In genomic region chr17:5249615-5250014, GRCh38 we compare ENCODE assay signal across 9 cellular contexts. TPM values are rescaled to one million over a fixed set of nuclear protein-coding genes. Genes with fewer than 3 reads are reported as not detected.
DNase-seq lines count a peak whose midpoint lies in the region; ATAC-seq and TF ChIP-seq lines count a peak whose summit lies in the region.
"Had no signal": no experiment of that assay in that cellular context is flagged by ENCODE, and none has a peak within 500 bp of the region (broad histone marks: within the 10 kb centered on the region; RNA-seq: fewer than 3 reads in every experiment).

No MANE protein-coding gene starts in this region.

- H4K20me1 ChIP-seq in MM.1S (ENCODE audit: insufficient read depth, low read length) = no peaks in the 10 kb centered on the region

- no peaks in the 10 kb centered on the region for H3K79me2 ChIP-seq in MM.1S (ENCODE audit: low read length)

- H3K9me2 ChIP-seq in MM.1S (replicated peaks; ENCODE audit: insufficient read depth, low read length) = no peaks in the 10 kb centered on the region

- intact Hi-C loops in Right ventricle myocardium superior (cut with DNase I) = no loop called here

- H3K4me3 ChIP-seq in MM.1S (ENCODE audit: low read length) = no peak overlapping the region
- no peak overlapping the region; the same call in 1 of the 2 replicates for H3K4me3 ChIP-seq in SK-N-MC

- no peaks in the 10 kb centered on the region for H3K36me3 ChIP-seq in MM.1S (replicated peaks; ENCODE audit: insufficient read depth, low read length)
- no peaks in the 10 kb centered on the region for H3K36me3 ChIP-seq in SK-N-MC (ENCODE audit: insufficient read depth, low read length)

- H3K4me1 ChIP-seq in MM.1S (ENCODE audit: low read length) = peaks cover 2% of the 10 kb centered on the region; the same call in 1 of the 2 replicates

- peak; percentile 72 to 82 for ATAC-seq in activated naive CD4-positive, alpha-beta T cell treated with anti-CD3 and anti-CD28 coated beads, Interleukin-2, amount 50 U/mL, for 72 hours
- peak; percentile 85 for ATAC-seq in Right ventricle myocardium superior (ENCODE audit: poor library complexity)
- no peak for ATAC-seq in GM21447 (IDR thresholded peaks at IDR 0.05; ENCODE audit: unreplicated experiment)
- ATAC-seq in HG02938 (IDR thresholded peaks at IDR 0.05; ENCODE audit: unreplicated experiment) = no peak

- peak overlapping the region in 1 of 2 donors; percentile 48 for H3K27ac Mint-ChIP-seq in activated naive CD4-positive, alpha-beta T cell treated with anti-CD3 and anti-CD28 coated beads, Interleukin-2, amount 50 U/mL, for 72 hours

- H2AFZ ChIP-seq in MM.1S (ENCODE audit: low read length) = no peak overlapping the region

- no peaks in the 10 kb centered on the region for H3F3A ChIP-seq in MM.1S (ENCODE audit: insufficient read depth, low read length)

- no peak overlapping the region for H3K4me2 ChIP-seq in MM.1S (ENCODE audit: low read depth, low read length)

- H3K36me3 Mint-ChIP-seq in activated naive CD4-positive, alpha-beta T cell treated with anti-CD3 and anti-CD28 coated beads, Interleukin-2, amount 50 U/mL, for 72 hours = no peaks in the 10 kb centered on the region

- H3K9me3 ChIP-seq in MM.1S (replicated peaks; ENCODE audit: insufficient read depth, low read length) (no peaks in the 10 kb centered on the region), SK-N-MC (ENCODE audit: low read depth, low read length) (no peaks in the 10 kb centered on the region)

- no peaks in the 10 kb centered on the region for H3K27me3 ChIP-seq in MM.1S (replicated peaks; ENCODE audit: insufficient read depth, low read length)

- no peaks in the 10 kb centered on the region for H3K9me3 Mint-ChIP-seq in activated naive CD4-positive, alpha-beta T cell treated with anti-CD3 and anti-CD28 coated beads, Interleukin-2, amount 50 U/mL, for 72 hours

- DNase-seq in ELR (ENCODE audit: low read depth) (peak; percentile 79), MM.1S (peak; percentile 79), SK-N-MC (ENCODE audit: low read depth, low spot score) (peak; percentile 24), Right ventricle myocardium superior (no peak), pulmonary artery endothelial cell (ENCODE audit: low read depth, low spot score) (peak; percentile 46)
- DNase-seq in activated naive CD4-positive, alpha-beta T cell treated with anti-CD3 and anti-CD28 coated beads, Interleukin-2, amount 50 U/mL, for 72 hours (ENCODE audit: low spot score in 2 of 2) = peak in 1 of 2 donors; percentile 68

- no peak overlapping the region for H3K9ac ChIP-seq in MM.1S (ENCODE audit: low read length)
- no peak overlapping the region for H3K9ac ChIP-seq in SK-N-MC (ENCODE audit: insufficient read length)

- H3K27ac ChIP-seq in MM.1S (ENCODE audit: low read length) (no peak overlapping the region), SK-N-MC (no peak overlapping the region)
- H3K27ac ChIP-seq: epithelial cell of prostate had no signal

- peak; percentile 63 for TF ChIP-seq CTCF in MM.1S (IDR thresholded peaks at IDR 0.05; ENCODE audit: low read length)

RNA-seq across cellular contexts. Expression of gene SCIMP, which starts 15.0 kb away (rescaled TPM):
- total RNA-seq in activated naive CD4-positive, alpha-beta T cell treated with anti-CD3 and anti-CD28 coated beads, Interleukin-2, amount 50 U/mL, for 72 hours = under 1 TPM in 1 of 2 donors, not detected in 1; 0.14 TPM
- 1.00 TPM for total RNA-seq in Right ventricle myocardium superior
- total RNA-seq in pulmonary artery endothelial cell = not detected in 2 replicates

RNA-seq across cellular contexts. Expression of gene RABEP1, which starts 32.5 kb away (rescaled TPM):
- total RNA-seq in activated naive CD4-positive, alpha-beta T cell treated with anti-CD3 and anti-CD28 coated beads, Interleukin-2, amount 50 U/mL, for 72 hours = 10 to 100 TPM; 49.7 to 52.1 TPM
- total RNA-seq in Right ventricle myocardium superior (51.7 TPM), pulmonary artery endothelial cell (48.4 and 53.3 TPM in 2 replicates)

RNA-seq across cellular contexts. Expression of gene ZNF594, which starts 57.9 kb away (rescaled TPM):
- 1 to 10 TPM; 3.3 to 8.2 TPM for total RNA-seq in activated naive CD4-positive, alpha-beta T cell treated with anti-CD3 and anti-CD28 coated beads, Interleukin-2, amount 50 U/mL, for 72 hours
- total RNA-seq in Right ventricle myocardium superior = 5.2 TPM
- 2.0 and 4.9 TPM in 2 replicates for total RNA-seq in pulmonary artery endothelial cell

Comparison
In these comparisons a context has a peak if more than half of its experiments do, and no peak if none do; other contexts are left out.
1. ATAC-seq: peak in activated naive CD4-positive, alpha-beta T cell treated with anti-CD3 and anti-CD28 coated beads, Interleukin-2, amount 50 U/mL, for 72 hours (2 of 2) and Right ventricle myocardium superior (single experiment); none in GM21447 (single experiment) and HG02938 (single experiment).